Comparison of ENCODE assay signal across 1 cellular context in genomic region chr3:160226026-160226739, GRCh38.
TF ChIP-seq lines count a peak whose summit lies in the region.

No MANE protein-coding gene starts in this region.

TF ChIP-seq in HepG2, 621 proteins besides CTCF, POLR2A, EP300 and RAD21 (continued from another document):
- TF ChIP-seq, protein P1, sequence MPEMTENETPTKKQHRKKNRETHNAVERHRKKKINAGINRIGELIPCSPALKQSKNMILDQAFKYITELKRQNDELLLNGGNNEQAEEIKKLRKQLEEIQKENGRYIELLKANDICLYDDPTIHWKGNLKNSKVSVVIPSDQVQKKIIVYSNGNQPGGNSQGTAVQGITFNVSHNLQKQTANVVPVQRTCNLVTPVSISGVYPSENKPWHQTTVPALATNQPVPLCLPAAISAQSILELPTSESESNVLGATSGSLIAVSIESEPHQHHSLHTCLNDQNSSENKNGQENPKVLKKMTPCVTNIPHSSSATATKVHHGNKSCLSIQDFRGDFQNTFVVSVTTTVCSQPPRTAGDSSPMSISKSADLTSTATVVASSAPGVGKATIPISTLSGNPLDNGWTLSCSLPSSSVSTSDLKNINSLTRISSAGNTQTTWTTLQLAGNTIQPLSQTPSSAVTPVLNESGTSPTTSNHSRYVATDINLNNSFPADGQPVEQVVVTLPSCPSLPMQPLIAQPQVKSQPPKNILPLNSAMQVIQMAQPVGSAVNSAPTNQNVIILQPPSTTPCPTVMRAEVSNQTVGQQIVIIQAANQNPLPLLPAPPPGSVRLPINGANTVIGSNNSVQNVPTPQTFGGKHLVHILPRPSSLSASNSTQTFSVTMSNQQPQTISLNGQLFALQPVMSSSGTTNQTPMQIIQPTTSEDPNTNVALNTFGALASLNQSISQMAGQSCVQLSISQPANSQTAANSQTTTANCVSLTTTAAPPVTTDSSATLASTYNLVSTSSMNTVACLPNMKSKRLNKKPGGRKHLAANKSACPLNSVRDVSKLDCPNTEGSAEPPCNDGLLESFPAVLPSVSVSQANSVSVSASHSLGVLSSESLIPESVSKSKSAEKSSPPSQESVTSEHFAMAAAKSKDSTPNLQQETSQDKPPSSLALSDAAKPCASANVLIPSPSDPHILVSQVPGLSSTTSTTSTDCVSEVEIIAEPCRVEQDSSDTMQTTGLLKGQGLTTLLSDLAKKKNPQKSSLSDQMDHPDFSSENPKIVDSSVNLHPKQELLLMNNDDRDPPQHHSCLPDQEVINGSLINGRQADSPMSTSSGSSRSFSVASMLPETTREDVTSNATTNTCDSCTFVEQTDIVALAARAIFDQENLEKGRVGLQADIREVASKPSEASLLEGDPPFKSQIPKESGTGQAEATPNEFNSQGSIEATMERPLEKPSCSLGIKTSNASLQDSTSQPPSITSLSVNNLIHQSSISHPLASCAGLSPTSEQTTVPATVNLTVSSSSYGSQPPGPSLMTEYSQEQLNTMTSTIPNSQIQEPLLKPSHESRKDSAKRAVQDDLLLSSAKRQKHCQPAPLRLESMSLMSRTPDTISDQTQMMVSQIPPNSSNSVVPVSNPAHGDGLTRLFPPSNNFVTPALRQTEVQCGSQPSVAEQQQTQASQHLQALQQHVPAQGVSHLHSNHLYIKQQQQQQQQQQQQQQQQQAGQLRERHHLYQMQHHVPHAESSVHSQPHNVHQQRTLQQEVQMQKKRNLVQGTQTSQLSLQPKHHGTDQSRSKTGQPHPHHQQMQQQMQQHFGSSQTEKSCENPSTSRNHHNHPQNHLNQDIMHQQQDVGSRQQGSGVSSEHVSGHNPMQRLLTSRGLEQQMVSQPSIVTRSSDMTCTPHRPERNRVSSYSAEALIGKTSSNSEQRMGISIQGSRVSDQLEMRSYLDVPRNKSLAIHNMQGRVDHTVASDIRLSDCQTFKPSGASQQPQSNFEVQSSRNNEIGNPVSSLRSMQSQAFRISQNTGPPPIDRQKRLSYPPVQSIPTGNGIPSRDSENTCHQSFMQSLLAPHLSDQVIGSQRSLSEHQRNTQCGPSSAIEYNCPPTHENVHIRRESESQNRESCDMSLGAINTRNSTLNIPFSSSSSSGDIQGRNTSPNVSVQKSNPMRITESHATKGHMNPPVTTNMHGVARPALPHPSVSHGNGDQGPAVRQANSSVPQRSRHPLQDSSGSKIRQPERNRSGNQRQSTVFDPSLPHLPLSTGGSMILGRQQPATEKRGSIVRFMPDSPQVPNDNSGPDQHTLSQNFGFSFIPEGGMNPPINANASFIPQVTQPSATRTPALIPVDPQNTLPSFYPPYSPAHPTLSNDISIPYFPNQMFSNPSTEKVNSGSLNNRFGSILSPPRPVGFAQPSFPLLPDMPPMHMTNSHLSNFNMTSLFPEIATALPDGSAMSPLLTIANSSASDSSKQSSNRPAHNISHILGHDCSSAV (CRISPR knock-in tag; IDR thresholded peaks at IDR 0.05; ENCODE audit: borderline replicate concordance) = no peak
- TF ChIP-seq LCORL (IDR thresholded peaks at IDR 0.05) = no peak
- TF ChIP-seq LCORL (CRISPR knock-in tag; IDR thresholded peaks at IDR 0.05) = 0 out of 2 replicates have a peak, but pooled peaks have one; percentile 18
- TF ChIP-seq ZNF788 (CRISPR knock-in tag; IDR thresholded peaks at IDR 0.05; ENCODE audit: borderline replicate concordance) = 0 out of 2 replicates have a peak, but pooled peaks have one; percentile 23
- TF ChIP-seq ZSCAN20 (CRISPR knock-in tag; IDR thresholded peaks at IDR 0.05; ENCODE audit: borderline replicate concordance) = 0 out of 2 replicates have a peak, but pooled peaks have one; percentile 28
- TF ChIP-seq NRL (CRISPR knock-in tag; IDR thresholded peaks at IDR 0.05; ENCODE audit: borderline replicate concordance) = 0 out of 2 replicates have a peak, but pooled peaks have one; percentile 32
- TF ChIP-seq ZNF17 (CRISPR knock-in tag; IDR thresholded peaks at IDR 0.05) = no peak
- no peak for TF ChIP-seq TSC22D2 (CRISPR knock-in tag; IDR thresholded peaks at IDR 0.05; ENCODE audit: borderline replicate concordance)
- TF ChIP-seq DDIT3 (CRISPR knock-in tag; IDR thresholded peaks at IDR 0.05) = no peak
- no peak for TF ChIP-seq ZNF703 (CRISPR knock-in tag; IDR thresholded peaks at IDR 0.05; ENCODE audit: borderline replicate concordance)
- no peak for TF ChIP-seq SALL2 (CRISPR knock-in tag; IDR thresholded peaks at IDR 0.05)
- TF ChIP-seq NONO (IDR thresholded peaks at IDR 0.05) = no peak
- 0 out of 2 replicates have a peak, but pooled peaks have one; percentile 12 for TF ChIP-seq NONO (CRISPR knock-in tag; conservative IDR thresholded peaks at IDR 0.05)
- no peak for TF ChIP-seq ZZZ3 (CRISPR knock-in tag; IDR thresholded peaks at IDR 0.05; ENCODE audit: borderline replicate concordance)
- no peak for TF ChIP-seq ZNF546 (CRISPR knock-in tag; conservative IDR thresholded peaks at IDR 0.05)
- no peak for TF ChIP-seq ZNF552 (CRISPR knock-in tag; IDR thresholded peaks at IDR 0.05; ENCODE audit: borderline replicate concordance)
- no peak for TF ChIP-seq FOXA3 (CRISPR knock-in tag; IDR thresholded peaks at IDR 0.05)
- no peak for TF ChIP-seq IKZF1 (IDR thresholded peaks at IDR 0.05)
- TF ChIP-seq, protein P2, sequence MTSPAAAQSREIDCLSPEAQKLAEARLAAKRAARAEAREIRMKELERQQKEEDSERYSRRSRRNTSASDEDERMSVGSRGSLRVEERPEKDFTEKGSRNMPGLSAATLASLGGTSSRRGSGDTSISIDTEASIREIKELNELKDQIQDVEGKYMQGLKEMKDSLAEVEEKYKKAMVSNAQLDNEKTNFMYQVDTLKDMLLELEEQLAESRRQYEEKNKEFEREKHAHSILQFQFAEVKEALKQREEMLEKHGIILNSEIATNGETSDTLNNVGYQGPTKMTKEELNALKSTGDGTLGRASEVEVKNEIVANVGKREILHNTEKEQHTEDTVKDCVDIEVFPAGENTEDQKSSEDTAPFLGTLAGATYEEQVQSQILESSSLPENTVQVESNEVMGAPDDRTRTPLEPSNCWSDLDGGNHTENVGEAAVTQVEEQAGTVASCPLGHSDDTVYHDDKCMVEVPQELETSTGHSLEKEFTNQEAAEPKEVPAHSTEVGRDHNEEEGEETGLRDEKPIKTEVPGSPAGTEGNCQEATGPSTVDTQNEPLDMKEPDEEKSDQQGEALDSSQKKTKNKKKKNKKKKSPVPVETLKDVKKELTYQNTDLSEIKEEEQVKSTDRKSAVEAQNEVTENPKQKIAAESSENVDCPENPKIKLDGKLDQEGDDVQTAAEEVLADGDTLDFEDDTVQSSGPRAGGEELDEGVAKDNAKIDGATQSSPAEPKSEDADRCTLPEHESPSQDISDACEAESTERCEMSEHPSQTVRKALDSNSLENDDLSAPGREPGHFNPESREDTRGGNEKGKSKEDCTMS (CRISPR knock-in tag; conservative IDR thresholded peaks at IDR 0.05) = no peak
- no peak for TF ChIP-seq GZF1 (CRISPR knock-in tag; IDR thresholded peaks at IDR 0.05)
- TF ChIP-seq SP5 (CRISPR knock-in tag; IDR thresholded peaks at IDR 0.05; ENCODE audit: borderline replicate concordance, low read depth) = no peak
- no peak for TF ChIP-seq FOXK2 (IDR thresholded peaks at IDR 0.05)
- TF ChIP-seq U2AF2 (IDR thresholded peaks at IDR 0.05; ENCODE audit: low read depth, low read length) = no peak
- TF ChIP-seq GATAD2A (CRISPR knock-in tag; IDR thresholded peaks at IDR 0.05) = no peak
- no peak for TF ChIP-seq RXRA (CRISPR knock-in tag; IDR thresholded peaks at IDR 0.05)
- TF ChIP-seq, protein P3, sequence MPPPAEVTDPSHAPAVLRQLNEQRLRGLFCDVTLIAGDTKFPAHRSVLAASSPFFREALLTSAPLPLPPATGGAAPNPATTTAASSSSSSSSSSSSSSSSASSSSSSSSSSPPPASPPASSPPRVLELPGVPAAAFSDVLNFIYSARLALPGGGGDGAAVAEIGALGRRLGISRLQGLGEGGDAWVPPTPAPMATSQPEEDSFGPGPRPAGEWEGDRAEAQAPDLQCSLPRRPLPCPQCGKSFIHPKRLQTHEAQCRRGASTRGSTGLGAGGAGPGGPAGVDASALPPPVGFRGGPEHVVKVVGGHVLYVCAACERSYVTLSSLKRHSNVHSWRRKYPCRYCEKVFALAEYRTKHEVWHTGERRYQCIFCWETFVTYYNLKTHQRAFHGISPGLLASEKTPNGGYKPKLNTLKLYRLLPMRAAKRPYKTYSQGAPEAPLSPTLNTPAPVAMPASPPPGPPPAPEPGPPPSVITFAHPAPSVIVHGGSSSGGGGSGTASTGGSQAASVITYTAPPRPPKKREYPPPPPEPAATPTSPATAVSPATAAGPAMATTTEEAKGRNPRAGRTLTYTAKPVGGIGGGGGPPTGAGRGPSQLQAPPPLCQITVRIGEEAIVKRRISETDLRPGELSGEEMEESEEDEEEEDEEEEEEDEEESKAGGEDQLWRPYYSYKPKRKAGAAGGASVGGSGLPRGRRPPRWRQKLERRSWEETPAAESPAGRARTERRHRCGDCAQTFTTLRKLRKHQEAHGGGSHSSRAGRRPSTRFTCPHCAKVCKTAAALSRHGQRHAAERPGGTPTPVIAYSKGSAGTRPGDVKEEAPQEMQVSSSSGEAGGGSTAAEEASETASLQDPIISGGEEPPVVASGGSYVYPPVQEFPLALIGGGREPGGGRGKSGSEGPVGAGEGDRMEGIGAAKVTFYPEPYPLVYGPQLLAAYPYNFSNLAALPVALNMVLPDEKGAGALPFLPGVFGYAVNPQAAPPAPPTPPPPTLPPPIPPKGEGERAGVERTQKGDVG (CRISPR knock-in tag; IDR thresholded peaks at IDR 0.05; ENCODE audit: borderline replicate concordance) = no peak
- TF ChIP-seq POGZ (CRISPR knock-in tag; IDR thresholded peaks at IDR 0.05) = no peak
- TF ChIP-seq ZNF883 (CRISPR knock-in tag; IDR thresholded peaks at IDR 0.05; ENCODE audit: not compliant biosample characterization) = peak; percentile 72
- TF ChIP-seq BCL3 (CRISPR knock-in tag; IDR thresholded peaks at IDR 0.05) = no peak
- TF ChIP-seq ZEB1 (IDR thresholded peaks at IDR 0.05; ENCODE audit: insufficient replicate concordance, low read depth) = no peak
- TF ChIP-seq NR2C2 (CRISPR knock-in tag; IDR thresholded peaks at IDR 0.05; ENCODE audit: borderline replicate concordance) = no peak
- TF ChIP-seq MYC (CRISPR knock-in tag; IDR thresholded peaks at IDR 0.05; ENCODE audit: borderline replicate concordance) = 0 out of 2 replicates have a peak, but pooled peaks have one; percentile 1
- TF ChIP-seq ZBTB3 (CRISPR knock-in tag; IDR thresholded peaks at IDR 0.05; ENCODE audit: borderline replicate concordance, low read depth) = no peak
- TF ChIP-seq CCAR2 (optimal IDR thresholded peaks at IDR 0.05; ENCODE audit: low read depth, low read length) = no peak
- no peak for TF ChIP-seq RBM22 (optimal IDR thresholded peaks at IDR 0.05; ENCODE audit: low read length)
- TF ChIP-seq, protein P4, sequence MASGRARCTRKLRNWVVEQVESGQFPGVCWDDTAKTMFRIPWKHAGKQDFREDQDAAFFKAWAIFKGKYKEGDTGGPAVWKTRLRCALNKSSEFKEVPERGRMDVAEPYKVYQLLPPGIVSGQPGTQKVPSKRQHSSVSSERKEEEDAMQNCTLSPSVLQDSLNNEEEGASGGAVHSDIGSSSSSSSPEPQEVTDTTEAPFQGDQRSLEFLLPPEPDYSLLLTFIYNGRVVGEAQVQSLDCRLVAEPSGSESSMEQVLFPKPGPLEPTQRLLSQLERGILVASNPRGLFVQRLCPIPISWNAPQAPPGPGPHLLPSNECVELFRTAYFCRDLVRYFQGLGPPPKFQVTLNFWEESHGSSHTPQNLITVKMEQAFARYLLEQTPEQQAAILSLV (CRISPR knock-in tag; IDR thresholded peaks at IDR 0.05; ENCODE audit: borderline replicate concordance) = no peak; the same call in 1 of the 2 replicates
- TF ChIP-seq, protein P5, sequence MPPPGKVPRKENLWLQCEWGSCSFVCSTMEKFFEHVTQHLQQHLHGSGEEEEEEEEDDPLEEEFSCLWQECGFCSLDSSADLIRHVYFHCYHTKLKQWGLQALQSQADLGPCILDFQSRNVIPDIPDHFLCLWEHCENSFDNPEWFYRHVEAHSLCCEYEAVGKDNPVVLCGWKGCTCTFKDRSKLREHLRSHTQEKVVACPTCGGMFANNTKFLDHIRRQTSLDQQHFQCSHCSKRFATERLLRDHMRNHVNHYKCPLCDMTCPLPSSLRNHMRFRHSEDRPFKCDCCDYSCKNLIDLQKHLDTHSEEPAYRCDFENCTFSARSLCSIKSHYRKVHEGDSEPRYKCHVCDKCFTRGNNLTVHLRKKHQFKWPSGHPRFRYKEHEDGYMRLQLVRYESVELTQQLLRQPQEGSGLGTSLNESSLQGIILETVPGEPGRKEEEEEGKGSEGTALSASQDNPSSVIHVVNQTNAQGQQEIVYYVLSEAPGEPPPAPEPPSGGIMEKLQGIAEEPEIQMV (CRISPR knock-in tag; IDR thresholded peaks at IDR 0.05; ENCODE audit: low read depth) = no peak
